In genomic region chr11:94801866-94802460, GRCh38 we compare ENCODE assay signal across 29 cellular contexts. TPM values are rescaled to one million over a fixed set of nuclear protein-coding genes. Genes with fewer than 3 reads are reported as not detected.
DNase-seq lines count a peak whose midpoint lies in the region; ATAC-seq and TF ChIP-seq lines count a peak whose summit lies in the region.
"Had no signal": no experiment of that assay in that cellular context is flagged by ENCODE, and none has a peak within 500 bp of the region (broad histone marks: within the 10 kb centered on the region; RNA-seq: fewer than 3 reads in every experiment).

No MANE protein-coding gene starts in this region.

- H3K79me2 ChIP-seq in MM.1S (ENCODE audit: low read length), result peaks cover 9% of the 10 kb centered on the region; the same call in 1 of the 2 replicates

- intact Hi-C loops in left ventricle myocardium superior (cut with micrococcal nuclease) (no loop called here), psoas muscle (cut with DNase I) (loop anchor here in 1 of 2 donors (2.0 to 5.0 kb wide), 2 partner anchors 33 to 55 kb away; partner anchors contain the start of gene AMOTL1), transverse colon (cut with DNase I; ENCODE audit: low total_unique reads) (no loop called here), MCF 10A (cut with micrococcal nuclease) (no loop called here)

- H3K4me1 ChIP-seq in psoas muscle (peaks cover 95% of the 10 kb centered on the region), transverse colon (peaks cover 8 to 28% (median 12%) of the 10 kb centered on the region in 4 donors), MM.1S (ENCODE audit: low read length) (no peaks in the 10 kb centered on the region)
- H3K4me1 ChIP-seq: BLaER1, HAP-1, Peyer's patch had no signal

- no peak for TF ChIP-seq POLR2A in transverse colon (IDR thresholded peaks at IDR 0.05)

- H3K9me2 ChIP-seq in MM.1S (replicated peaks; ENCODE audit: insufficient read depth, low read length), result no peaks in the 10 kb centered on the region

- ATAC-seq in left ventricle myocardium superior, result peak; percentile 72
- ATAC-seq in psoas muscle, result peak; percentile 82 to 87 (median 86)
- ATAC-seq: activated CD4-positive, alpha-beta T cell treated with anti-CD3 and anti-CD28 coated beads for 36 hours; activated CD8-positive, alpha-beta T cell treated with anti-CD3 and anti-CD28 coated beads for 36 hours; esophagus mucosa; HepG2 had no signal

- H3K4me1 Mint-ChIP-seq in brain, result peaks cover 29% of the 10 kb centered on the region
- H3K4me1 Mint-ChIP-seq in MCF 10A (ENCODE audit: insufficient read depth, unreplicated experiment), result no peaks in the 10 kb centered on the region
- H3K4me1 Mint-ChIP-seq: activated CD4-positive, alpha-beta T cell treated with anti-CD3 and anti-CD28 coated beads for 36 hours; immature natural killer cell had no signal

- TF ChIP-seq CTCF in brain (conservative IDR thresholded peaks at IDR 0.05) (no peak), psoas muscle (IDR thresholded peaks at IDR 0.05) (no peak), transverse colon (IDR thresholded peaks at IDR 0.05) (no peak), MCF 10A (IDR thresholded peaks at IDR 0.05; ENCODE audit: unreplicated experiment) (no peak), MM.1S (IDR thresholded peaks at IDR 0.05; ENCODE audit: low read length) (no peak)

- peak overlapping the region in 4 of 5 experiments; percentile 20 to 77 (median 40) for H3K27ac Mint-ChIP-seq in brain
- H3K27ac Mint-ChIP-seq in MCF 10A (ENCODE audit: low read depth, unreplicated experiment), result no peak overlapping the region
- H3K27ac Mint-ChIP-seq: activated CD4-positive, alpha-beta T cell treated with anti-CD3 and anti-CD28 coated beads for 36 hours; activated CD8-positive, alpha-beta T cell treated with anti-CD3 and anti-CD28 coated beads for 36 hours; activated naive CD4-positive, alpha-beta T cell treated with anti-CD3 and anti-CD28 coated beads for 36 hours; immature natural killer cell had no signal

- H2AFZ ChIP-seq in MM.1S (ENCODE audit: low read length), result no peak overlapping the region

- H3F3A ChIP-seq in MM.1S (ENCODE audit: insufficient read depth, low read length), result no peaks in the 10 kb centered on the region

- CTCF ChIA-PET in MCF 10A (lab: Yijun Ruan, JAX), result interaction anchor here (1.8 kb wide), 2 partner anchors 15 to 179 kb away, joined by 7 to 10 read pairs; no protein-coding TSS in a partner anchor

- no peak overlapping the region for H3K4me2 ChIP-seq in MM.1S (ENCODE audit: low read depth, low read length)
- H3K4me2 ChIP-seq: BLaER1 had no signal

- no peaks in the 10 kb centered on the region for H3K27me3 Mint-ChIP-seq in brain
- H3K27me3 Mint-ChIP-seq in MCF 10A (ENCODE audit: insufficient read depth, unreplicated experiment), result no peaks in the 10 kb centered on the region
- H3K27me3 Mint-ChIP-seq: activated CD4-positive, alpha-beta T cell treated with anti-CD3 and anti-CD28 coated beads for 36 hours had no signal

- POLR2A ChIA-PET in MCF 10A (lab: Yijun Ruan, JAX), result no interaction called here

- H3K27ac ChIP-seq in psoas muscle, result peak overlapping the region; percentile 92
- H3K27ac ChIP-seq in transverse colon, result peak overlapping the region; percentile 44 to 63 (median 57)
- H3K27ac ChIP-seq in MM.1S (ENCODE audit: low read length), result no peak overlapping the region
- H3K27ac ChIP-seq: BLaER1, neutrophil had no signal

- H4K20me1 ChIP-seq in MM.1S (ENCODE audit: insufficient read depth, low read length), result no peaks in the 10 kb centered on the region

- WGBS in psoas muscle, 3 donors, result 27 to 52% (median 30%) methylated on average over 4 of the region's 4 CpGs
- WGBS in transverse colon (ENCODE audit: low coverage in 1 of 2), 2 donors, result 76 to 90% methylated on average over 1 to 4 of the region's 4 CpGs

- no peak for DNase-seq in left ventricle myocardium superior
- peak; percentile 24 to 71 for DNase-seq in psoas muscle
- no peak for DNase-seq in transverse colon
- DNase-seq in MCF 10A (ENCODE audit: unreplicated experiment), result no peak
- DNase-seq in NCI-H1092 (lab: John Stamatoyannopoulos, UW), result no peak
- no peak for DNase-seq in MM.1S
- DNase-seq: activated CD4-positive, alpha-beta T cell treated with anti-CD3 and anti-CD28 coated beads for 36 hours; activated CD8-positive, alpha-beta memory T cell treated with anti-CD3 and anti-CD28 coated beads, Interleukin-2, amount 50 U/mL, for 48 hours; activated CD8-positive, alpha-beta T cell treated with anti-CD3 and anti-CD28 coated beads for 36 hours; activated naive CD4-positive, alpha-beta T cell treated with anti-CD3 and anti-CD28 coated beads for 36 hours; DMS153; immature natural killer cell; Karpas-422; mesenchymal stem cell; MV-4-11; NCI-H1436 treated with DMSO at 0.1 percent for 48 hours; NCI-H2107; NCI-H446 treated with DMSO at 0.1 percent for 48 hours; NCI-H82; Peyer's patch; small intestine; stimulated activated naive CD4-positive, alpha-beta T cell had no signal

- peak; percentile 9 for TF ChIP-seq EP300 in transverse colon (IDR thresholded peaks at IDR 0.05; ENCODE audit: low read depth)

- H3K27me3 ChIP-seq in psoas muscle (ENCODE audit: insufficient read depth in 3 of 3, low read length in 2 of 3) (no peaks in the 10 kb centered on the region), transverse colon (no peaks in the 10 kb centered on the region), MM.1S (replicated peaks; ENCODE audit: insufficient read depth, low read length) (no peaks in the 10 kb centered on the region)
- H3K27me3 ChIP-seq: BLaER1, neutrophil, Peyer's patch, vagina had no signal

- in situ Hi-C loops in transverse colon (cut with MboI; ENCODE audit: low pct_ligation_motif_present in 1 of 4, low pct_unique_long_range_greater_than_20kb in 1 of 4, low sequenced_read_pairs in 3 of 4), result no loop called here

- H3K9ac ChIP-seq in MM.1S (ENCODE audit: low read length), result no peak overlapping the region
- H3K9ac ChIP-seq: BLaER1 had no signal

- H3K36me3 Mint-ChIP-seq in brain (peaks cover 27% of the 10 kb centered on the region), MCF 10A (ENCODE audit: insufficient read depth, unreplicated experiment) (peaks cover 18% of the 10 kb centered on the region)

- H3K4me3 Mint-ChIP-seq in brain, result no peak overlapping the region
- no peak overlapping the region for H3K4me3 Mint-ChIP-seq in MCF 10A (ENCODE audit: unreplicated experiment)
- H3K4me3 Mint-ChIP-seq: activated CD4-positive, alpha-beta T cell treated with anti-CD3 and anti-CD28 coated beads for 36 hours; activated CD8-positive, alpha-beta T cell treated with anti-CD3 and anti-CD28 coated beads for 36 hours; activated naive CD4-positive, alpha-beta T cell treated with anti-CD3 and anti-CD28 coated beads for 36 hours; immature natural killer cell had no signal

- H3K9me3 ChIP-seq in psoas muscle, result no peaks in the 10 kb centered on the region
- H3K9me3 ChIP-seq in transverse colon, result no peaks in the 10 kb centered on the region
- H3K9me3 ChIP-seq in MM.1S (replicated peaks; ENCODE audit: insufficient read depth, low read length), result no peaks in the 10 kb centered on the region
- H3K9me3 ChIP-seq: HAP-1, neutrophil, Peyer's patch, vagina had no signal

- no TSS peak for BruUV-seq in MCF 10A (replicated peaks; lab: Mats Ljungman, UMichigan)

- H3K36me3 ChIP-seq in psoas muscle (ENCODE audit: insufficient read depth in 1 of 2, low read depth in 1 of 2) (peaks cover 5 to 47% of the 10 kb centered on the region in 2 donors), transverse colon (no peaks in the 10 kb centered on the region), MM.1S (replicated peaks; ENCODE audit: insufficient read depth, low read length) (no peaks in the 10 kb centered on the region)
- H3K36me3 ChIP-seq: neutrophil, Peyer's patch had no signal

- H3K4me3 ChIP-seq in psoas muscle (no peak overlapping the region), transverse colon (no peak overlapping the region), MM.1S (ENCODE audit: low read length) (no peak overlapping the region)
- H3K4me3 ChIP-seq: BLaER1, HAP-1, Peyer's patch, vagina had no signal

- H3K9me3 Mint-ChIP-seq in brain (peaks cover 0 to under 1% (median 0%) of the 10 kb centered on the region in 5 experiments), MCF 10A (ENCODE audit: unreplicated experiment) (no peaks in the 10 kb centered on the region)
- H3K9me3 Mint-ChIP-seq: activated CD8-positive, alpha-beta T cell treated with anti-CD3 and anti-CD28 coated beads for 36 hours; activated naive CD4-positive, alpha-beta T cell treated with anti-CD3 and anti-CD28 coated beads for 36 hours; immature natural killer cell had no signal

RNA-seq across cellular contexts. Expression of gene AMOTL1, which starts 33.8 kb away (rescaled TPM):
- polyA plus RNA-seq in brain (ENCODE audit: insufficient read depth, low read depth, low replicate concordance), result 65.6 TPM
- 46.3 TPM for total RNA-seq in left ventricle myocardium superior
- total RNA-seq in psoas muscle, result 100 to 1,000 TPM; 225 to 355 (median 292) TPM
- polyA plus RNA-seq in psoas muscle, result 100 to 1,000 TPM in 1 of 3 donors, 10 to 100 TPM in 2; 46.5 to 162 (median 91.8) TPM
- total RNA-seq in transverse colon, result 10 to 100 TPM; 14.3 to 23.9 (median 16.8) TPM
- total RNA-seq in MCF 10A (2022), result 76.6 and 77.0 TPM in 2 replicates

Comparison
In these comparisons a context has a peak if more than half of its experiments do, and no peak if none do; other contexts are left out.
1. DNase-seq: peak in psoas muscle (2 of 2); none in left ventricle myocardium superior (single experiment), transverse colon (single experiment), MCF 10A (single experiment), NCI-H1092 (single experiment) and MM.1S (single experiment).